In genomic region chr7:45968856-45969536, GRCh38 we compare ENCODE assay signal across 1 cellular context.
TF ChIP-seq lines count a peak whose summit lies in the region.

No MANE protein-coding gene starts in this region.

TF ChIP-seq in IMR-90, 13 proteins besides CTCF, POLR2A, EP300 and RAD21 (continued from another document):
- TF ChIP-seq, protein P1, sequence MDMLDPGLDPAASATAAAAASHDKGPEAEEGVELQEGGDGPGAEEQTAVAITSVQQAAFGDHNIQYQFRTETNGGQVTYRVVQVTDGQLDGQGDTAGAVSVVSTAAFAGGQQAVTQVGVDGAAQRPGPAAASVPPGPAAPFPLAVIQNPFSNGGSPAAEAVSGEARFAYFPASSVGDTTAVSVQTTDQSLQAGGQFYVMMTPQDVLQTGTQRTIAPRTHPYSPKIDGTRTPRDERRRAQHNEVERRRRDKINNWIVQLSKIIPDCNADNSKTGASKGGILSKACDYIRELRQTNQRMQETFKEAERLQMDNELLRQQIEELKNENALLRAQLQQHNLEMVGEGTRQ (IDR thresholded peaks at IDR 0.05; ENCODE audit: low read depth, low read length), result no peak
- TF ChIP-seq CEBPB (IDR thresholded peaks at IDR 0.05; ENCODE audit: low read depth, low read length) (no peak), MAZ (IDR thresholded peaks at IDR 0.05; ENCODE audit: borderline replicate concordance, low read depth, low read length) (no peak), SMC3 (IDR thresholded peaks at IDR 0.05; ENCODE audit: low read depth, low read length) (no peak)
